Comparison of ENCODE assay signal across 14 cellular contexts in the genomic region with DNA sequence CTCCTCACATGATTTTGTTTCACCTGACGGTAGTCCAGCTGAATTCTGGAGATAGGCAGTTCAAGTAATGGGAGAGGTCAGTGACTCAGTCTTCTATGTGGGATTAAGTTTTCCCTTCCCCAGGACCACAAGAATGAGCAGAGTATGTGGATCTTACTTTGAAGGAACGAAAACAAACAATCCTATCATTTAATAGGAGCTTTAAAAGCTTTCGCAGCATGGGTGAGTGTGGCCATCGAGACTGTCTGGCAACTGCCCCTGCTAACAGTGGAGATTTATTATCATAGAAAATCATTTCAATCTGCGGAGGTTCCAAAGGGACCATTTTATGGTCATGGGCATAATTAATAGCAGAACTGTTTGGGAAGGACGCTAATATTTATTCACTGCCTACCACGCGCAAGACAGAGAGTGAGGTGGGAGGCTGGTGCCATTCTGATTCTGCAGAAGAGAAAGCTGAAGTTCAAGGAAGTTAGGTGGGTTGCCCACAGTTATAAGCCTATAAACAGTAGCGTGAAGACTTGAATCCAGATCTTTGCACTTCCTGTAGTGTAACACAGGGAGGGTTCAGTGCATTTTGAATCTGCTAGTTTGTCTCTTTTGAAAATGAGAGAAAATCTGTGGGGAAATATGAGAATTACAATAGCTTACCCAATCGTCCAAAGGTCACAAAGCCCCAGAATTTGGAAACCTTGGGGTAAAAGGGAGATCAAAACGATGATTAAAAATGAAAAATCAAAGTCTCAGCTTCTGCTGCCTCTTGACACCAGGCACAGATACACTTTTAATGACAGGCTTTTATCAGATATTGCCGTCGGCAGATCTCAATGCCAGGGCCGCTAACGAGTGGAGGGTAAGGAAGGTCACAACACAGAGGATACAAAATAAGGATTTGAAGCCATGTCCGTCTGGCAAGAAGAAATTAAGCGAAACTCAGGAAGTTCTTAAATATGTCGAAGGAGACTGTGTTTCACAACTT.
DNase-seq lines count a peak whose midpoint lies in the region; ATAC-seq and TF ChIP-seq lines count a peak whose summit lies in the region.
"Had no signal": no experiment of that assay in that cellular context is flagged by ENCODE, and none has a peak within 500 bp of the region (broad histone marks: within the 10 kb centered on the region; RNA-seq: fewer than 3 reads in every experiment).

No MANE protein-coding gene starts in this region.

- H3K27me3 ChIP-seq in subcutaneous abdominal adipose tissue (ENCODE audit: control insufficient read depth in 5 of 5, insufficient read depth in 4 of 5, low read length in 5 of 5), result no peaks in the 10 kb centered on the region
- H3K27me3 ChIP-seq: ascending aorta had no signal

- TF ChIP-seq CTCF in fibroblast of villous mesenchyme (IDR thresholded peaks at IDR 0.05; ENCODE audit: insufficient read depth, low read depth, low read length), result no peak

- no peaks in the 10 kb centered on the region for H3K9me3 ChIP-seq in SK-N-MC (ENCODE audit: low read depth, low read length)
- no peaks in the 10 kb centered on the region for H3K9me3 ChIP-seq in subcutaneous abdominal adipose tissue (ENCODE audit: control insufficient read depth in 5 of 5, low read length in 5 of 5)
- H3K9me3 ChIP-seq: ascending aorta had no signal

- H3K4me3 ChIP-seq in SK-N-MC, result no peak overlapping the region; the same call in 1 of the 2 replicates
- H3K4me3 ChIP-seq in fibroblast of villous mesenchyme (ENCODE audit: low read depth, low read length), result no peak overlapping the region
- H3K4me3 ChIP-seq in subcutaneous abdominal adipose tissue (ENCODE audit: low read depth in 1 of 5, low read length in 5 of 5), result peak overlapping the region in 4 of 5 donors; percentile 8 to 31 (median 10)
- H3K4me3 ChIP-seq: ascending aorta had no signal

- H3K4me1 ChIP-seq in subcutaneous abdominal adipose tissue (ENCODE audit: control insufficient read depth in 5 of 5, insufficient read depth in 5 of 5, low read length in 5 of 5), result peaks cover 0 to 17% (median 11%) of the 10 kb centered on the region in 5 donors
- H3K4me1 ChIP-seq: ascending aorta had no signal

- H3K27ac ChIP-seq in SK-N-MC (no peak overlapping the region), subcutaneous abdominal adipose tissue (ENCODE audit: low read depth, low read length) (no peak overlapping the region)
- H3K27ac ChIP-seq: ascending aorta had no signal

- DNase-seq in GM04504 (ENCODE audit: low read depth) (peak; percentile 86), SK-N-MC (ENCODE audit: low read depth, low spot score) (no peak), fibroblast of villous mesenchyme (ENCODE audit: low read depth) (peak; percentile 75), globus pallidus (ENCODE audit: low spot score) (no peak), NCI-H187 (lab: John Stamatoyannopoulos, UW) (no peak), HK-2 (ENCODE audit: unreplicated experiment) (no peak)
- DNase-seq: glutamatergic neuron, NCI-H1417 treated with DMSO at 0.1 percent for 48 hours, NCI-H510A treated with DMSO at 0.1 percent for 48 hours, retina had no signal

- ATAC-seq in HG03095 (IDR thresholded peaks at IDR 0.05; ENCODE audit: unreplicated experiment), result no peak
- ATAC-seq: Panc1 had no signal

- H3K9ac ChIP-seq in SK-N-MC (ENCODE audit: insufficient read length) (peak overlapping the region; percentile 29), subcutaneous abdominal adipose tissue (ENCODE audit: low read length in 5 of 5) (peak overlapping the region in 2 of 5 donors; percentile 38 to 52)

- no peaks in the 10 kb centered on the region for H3K36me3 ChIP-seq in SK-N-MC (ENCODE audit: insufficient read depth, low read length)
- no peaks in the 10 kb centered on the region for H3K36me3 ChIP-seq in subcutaneous abdominal adipose tissue (ENCODE audit: control insufficient read depth in 5 of 5, insufficient read depth in 5 of 5, low read length in 5 of 5)
- H3K36me3 ChIP-seq: ascending aorta had no signal

Comparison
In these comparisons a context has a peak if more than half of its experiments do, and no peak if none do; other contexts are left out.
1. DNase-seq: peak in GM04504 (single experiment) and fibroblast of villous mesenchyme (single experiment); none in SK-N-MC (single experiment), globus pallidus (single experiment), NCI-H187 (0 of 2) and HK-2 (single experiment).
2. H3K4me3 ChIP-seq: peak in subcutaneous abdominal adipose tissue (4 of 5); none in SK-N-MC (single experiment) and fibroblast of villous mesenchyme (single experiment).